In the genomic region with DNA sequence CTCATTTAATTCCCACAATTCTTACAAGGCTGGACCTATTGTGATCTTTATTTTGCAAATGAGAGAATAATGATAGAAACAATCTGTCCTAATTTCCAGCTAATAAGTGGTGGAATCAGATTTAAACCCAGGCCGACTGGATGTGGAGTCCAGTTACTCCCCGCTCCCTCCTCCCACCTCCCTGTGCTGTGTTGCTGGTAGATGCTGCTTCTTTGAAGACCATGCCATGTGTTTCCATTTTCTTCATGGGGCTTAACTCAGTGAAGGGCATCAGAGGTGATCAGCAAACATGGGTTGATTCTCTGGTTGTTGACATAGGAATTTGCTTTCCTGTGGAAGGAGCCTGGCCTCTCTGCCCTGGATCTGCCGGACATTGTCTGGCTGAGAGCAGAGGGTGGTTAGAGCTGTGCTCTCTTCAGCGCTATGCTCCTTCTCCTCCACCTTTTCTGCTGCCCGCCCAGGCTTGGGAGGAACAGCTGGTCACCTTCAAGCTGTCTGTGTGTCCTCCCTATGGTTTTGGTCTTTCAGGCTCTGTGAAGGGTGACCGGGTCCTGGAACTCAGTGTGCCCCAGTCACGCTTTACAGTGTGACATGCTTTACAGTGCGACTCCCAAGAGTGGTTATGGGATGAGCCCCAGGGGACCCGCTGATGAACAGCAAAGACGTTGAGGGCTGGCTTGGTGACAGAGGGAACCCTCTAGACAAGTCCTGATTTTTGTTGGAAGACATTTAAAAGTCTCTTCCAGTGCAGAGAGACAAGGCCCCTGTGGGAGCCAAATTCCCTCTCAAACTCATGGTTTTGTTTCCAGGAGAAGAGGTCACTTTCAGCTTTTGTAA, we compare ENCODE assay signal across 10 cellular contexts.
DNase-seq lines count a peak whose midpoint lies in the region; TF ChIP-seq lines count a peak whose summit lies in the region.
"Had no signal": no experiment of that assay in that cellular context is flagged by ENCODE, and none has a peak within 500 bp of the region (broad histone marks: within the 10 kb centered on the region; RNA-seq: fewer than 3 reads in every experiment).

No MANE protein-coding gene starts in this region.

- no peaks in the 10 kb centered on the region for H3K9me3 ChIP-seq in right atrium auricular region
- H3K9me3 ChIP-seq in sigmoid colon, result no peaks in the 10 kb centered on the region
- H3K9me3 ChIP-seq: left lung had no signal

- TF ChIP-seq CTCF in right atrium auricular region (IDR thresholded peaks at IDR 0.05), result no peak
- no peak for TF ChIP-seq CTCF in sigmoid colon (IDR thresholded peaks at IDR 0.05)

- TF ChIP-seq EP300 in sigmoid colon (IDR thresholded peaks at IDR 0.05), result no peak

- TF ChIP-seq POLR2A in sigmoid colon (IDR thresholded peaks at IDR 0.05), result no peak

- no peak overlapping the region for H3K27ac ChIP-seq in ACC112 (ENCODE audit: low read depth, low read length)
- H3K27ac ChIP-seq in angular gyrus (ENCODE audit: low read depth, low read length), result peak overlapping the region; percentile 72
- peak overlapping the region; percentile 60 to 74 for H3K27ac ChIP-seq in right atrium auricular region
- peak overlapping the region; percentile 44 to 59 (median 52) for H3K27ac ChIP-seq in sigmoid colon

- intact Hi-C loops in sigmoid colon (cut with DNase I), result no loop called here

- peak overlapping the region; percentile 80 for H2AFZ ChIP-seq in ACC112 (ENCODE audit: low read length, unreplicated experiment)

- peaks cover 25% of the 10 kb centered on the region for H3K4me1 ChIP-seq in ACC112 (ENCODE audit: control insufficient read depth, insufficient read depth, low read length, unreplicated experiment)
- peaks cover 0 to 32% of the 10 kb centered on the region in 2 donors for H3K4me1 ChIP-seq in right atrium auricular region
- H3K4me1 ChIP-seq in sigmoid colon, result peaks cover 0 to 11% (median 6%) of the 10 kb centered on the region in 4 donors
- H3K4me1 ChIP-seq: left lung had no signal

- H3K36me3 ChIP-seq in ACC112 (ENCODE audit: insufficient read depth, low read length) (no peaks in the 10 kb centered on the region), right atrium auricular region (no peaks in the 10 kb centered on the region), sigmoid colon (no peaks in the 10 kb centered on the region)
- H3K36me3 ChIP-seq: left lung had no signal

- no peak overlapping the region for H3K4me3 ChIP-seq in ACC112 (ENCODE audit: low read depth, low read length)
- H3K4me3 ChIP-seq in right atrium auricular region, result no peak overlapping the region
- no peak overlapping the region for H3K4me3 ChIP-seq in sigmoid colon
- H3K4me3 ChIP-seq: left lung had no signal

- DNase-seq in right atrium auricular region (ENCODE audit: low spot score), result no peak
- DNase-seq in sigmoid colon, result no peak
- DNase-seq in NCI-H2171 treated with DMSO at 0.1 percent for 48 hours (lab: John Stamatoyannopoulos, UW), result no peak
- no peak for DNase-seq in NCI-H748 (lab: John Stamatoyannopoulos, UW; ENCODE audit: unreplicated experiment)
- DNase-seq in NCI-H1092 (lab: John Stamatoyannopoulos, UW), result no peak
- DNase-seq in retina, result no peak
- DNase-seq: DMS 273 treated with DMSO at 0.1 percent for 48 hours had no signal

- H3K79me2 ChIP-seq in ACC112 (ENCODE audit: control insufficient read depth, insufficient read depth, low read length, unreplicated experiment), result no peaks in the 10 kb centered on the region

- 89 to 92% methylated on average over 10 of the region's 10 CpGs for WGBS in sigmoid colon, 2 donors

- H3K27me3 ChIP-seq in ACC112 (ENCODE audit: insufficient read depth, low read length), result no peaks in the 10 kb centered on the region
- no peaks in the 10 kb centered on the region for H3K27me3 ChIP-seq in right atrium auricular region
- no peaks in the 10 kb centered on the region for H3K27me3 ChIP-seq in sigmoid colon
- H3K27me3 ChIP-seq: left lung had no signal
